Comparison of ENCODE assay signal across 8 cellular contexts in genomic region chr1:23367791-23368561, GRCh38. TPM values are rescaled to one million over a fixed set of nuclear protein-coding genes. Genes with fewer than 3 reads are reported as not detected.
DNase-seq lines count a peak whose midpoint lies in the region; ATAC-seq, FAIRE-seq and TF ChIP-seq lines count a peak whose summit lies in the region.

No MANE protein-coding gene starts in this region.

- FAIRE-seq in G401.6 (lab: Jason Lieb, UNC): peak; percentile 98

- ATAC-seq in stimulated activated naive CD8-positive, alpha-beta T cell treated with anti-CD3 and anti-CD28 coated beads, Interleukin-15, amount 100 ng/mL, for 72 hours: peak; percentile 96

- H3K4me1 ChIP-seq in MM.1S (ENCODE audit: low read length): no peaks in the 10 kb centered on the region

- H3K27me3 ChIP-seq in MM.1S (replicated peaks; ENCODE audit: insufficient read depth, low read length) (no peaks in the 10 kb centered on the region), neural cell (ENCODE audit: insufficient read depth, low read depth, low read length) (no peaks in the 10 kb centered on the region)

- H3K27me3 Mint-ChIP-seq in stimulated activated naive CD8-positive, alpha-beta T cell treated with anti-CD3 and anti-CD28 coated beads, Interleukin-15, amount 100 ng/mL, for 72 hours: no peaks in the 10 kb centered on the region

- H3K27ac Mint-ChIP-seq in stimulated activated naive CD8-positive, alpha-beta T cell treated with anti-CD3 and anti-CD28 coated beads, Interleukin-15, amount 100 ng/mL, for 72 hours: peak overlapping the region; percentile 98

- TF ChIP-seq RAD21 in neural cell (conservative IDR thresholded peaks at IDR 0.05): peak; percentile 42

- H3K4me2 ChIP-seq in MM.1S (ENCODE audit: low read depth, low read length): peak overlapping the region; percentile 94
- peak overlapping the region; percentile 87 for H3K4me2 ChIP-seq in neural cell (ENCODE audit: low read length)

- H3K36me3 ChIP-seq in MM.1S (replicated peaks; ENCODE audit: insufficient read depth, low read length) (peaks cover under 1% of the 10 kb centered on the region; the same call in 1 of the 2 replicates), neural cell (ENCODE audit: insufficient read depth, low read length) (peaks cover 9% of the 10 kb centered on the region)

- 0 out of 2 replicates have a peak, but pooled peaks cover 5% of the 10 kb centered on the region for H3K79me2 ChIP-seq in MM.1S (ENCODE audit: low read length)
- H3K79me2 ChIP-seq in neural cell (replicated peaks; ENCODE audit: insufficient read depth, low read length): peaks cover 12% of the 10 kb centered on the region

- H3K9me3 ChIP-seq in MM.1S (replicated peaks; ENCODE audit: insufficient read depth, low read length): no peaks in the 10 kb centered on the region
- peaks cover under 1% of the 10 kb centered on the region for H3K9me3 ChIP-seq in neural cell (ENCODE audit: low read length)

- TF ChIP-seq CTCF in MM.1S (IDR thresholded peaks at IDR 0.05; ENCODE audit: low read length) (no peak), fibroblast of villous mesenchyme (IDR thresholded peaks at IDR 0.05; ENCODE audit: insufficient read depth, low read depth, low read length) (peak; percentile 8), neural cell (IDR thresholded peaks at IDR 0.05; ENCODE audit: poor library complexity, severe bottlenecking) (peak; percentile 47)

- no peaks in the 10 kb centered on the region for H3K9me2 ChIP-seq in MM.1S (replicated peaks; ENCODE audit: insufficient read depth, low read length)
- no peaks in the 10 kb centered on the region for H3K9me2 ChIP-seq in neural cell (ENCODE audit: insufficient read depth, low read length)

- H4K20me1 ChIP-seq in MM.1S (ENCODE audit: insufficient read depth, low read length) (no peaks in the 10 kb centered on the region), neural cell (ENCODE audit: insufficient read depth) (no peaks in the 10 kb centered on the region)

- H2AFZ ChIP-seq in MM.1S (ENCODE audit: low read length): peak overlapping the region; percentile 100
- peak overlapping the region; percentile 90 for H2AFZ ChIP-seq in neural cell (ENCODE audit: low read depth, low read length)

- peaks cover 47% of the 10 kb centered on the region for H3K4me1 Mint-ChIP-seq in stimulated activated naive CD8-positive, alpha-beta T cell treated with anti-CD3 and anti-CD28 coated beads, Interleukin-15, amount 100 ng/mL, for 72 hours

- H3K4me3 ChIP-seq in MM.1S (ENCODE audit: low read length) (peak overlapping the region; percentile 97), fibroblast of villous mesenchyme (ENCODE audit: low read depth, low read length) (peak overlapping the region; percentile 81), neural cell (ENCODE audit: low read length) (peak overlapping the region; percentile 93)

- H3K9ac ChIP-seq in MM.1S (ENCODE audit: low read length): peak overlapping the region; percentile 79
- peak overlapping the region; percentile 91 for H3K9ac ChIP-seq in neural cell (ENCODE audit: low read length)

- peak; percentile 99 for DNase-seq in HCEC 1CT
- peak; percentile 99 for DNase-seq in MM.1S
- DNase-seq in SHP77 treated with DMSO at 0.1 percent for 48 hours (lab: John Stamatoyannopoulos, UW): peak; percentile 97
- DNase-seq in activated gamma-delta T cell treated with Interleukin-2 at 50 U/mL for 16 hours: peak; percentile 97
- DNase-seq in fibroblast of villous mesenchyme (ENCODE audit: low read depth): peak; percentile 99
- peak; percentile 97 to 99 for DNase-seq in stimulated activated naive CD8-positive, alpha-beta T cell treated with anti-CD3 and anti-CD28 coated beads, Interleukin-15, amount 100 ng/mL, for 72 hours

- H3K27ac ChIP-seq in MM.1S (ENCODE audit: low read length) (peak overlapping the region; percentile 62; the same call in 1 of the 2 replicates), neural cell (ENCODE audit: low read length) (peak overlapping the region; percentile 93)

- H3K4me3 Mint-ChIP-seq in stimulated activated naive CD8-positive, alpha-beta T cell treated with anti-CD3 and anti-CD28 coated beads, Interleukin-15, amount 100 ng/mL, for 72 hours: peak overlapping the region; percentile 98

- H3F3A ChIP-seq in MM.1S (ENCODE audit: insufficient read depth, low read length) (no peaks in the 10 kb centered on the region), neural cell (ENCODE audit: insufficient read depth, low read length, poor library complexity, severe bottlenecking) (peaks cover 19% of the 10 kb centered on the region)

- TF ChIP-seq EP300 in neural cell (conservative IDR thresholded peaks at IDR 0.05; ENCODE audit: poor library complexity, severe bottlenecking): no peak

- H3K9me3 Mint-ChIP-seq in stimulated activated naive CD8-positive, alpha-beta T cell treated with anti-CD3 and anti-CD28 coated beads, Interleukin-15, amount 100 ng/mL, for 72 hours: peaks cover 3 to 16% of the 10 kb centered on the region in 2 donors

TF ChIP-seq in neural cell, 6 proteins besides CTCF, POLR2A, EP300 and RAD21:
- TF ChIP-seq REST (IDR thresholded peaks at IDR 0.05; ENCODE audit: borderline replicate concordance) (peak; percentile 34), SMC3 (conservative IDR thresholded peaks at IDR 0.05; ENCODE audit: poor library complexity) (no peak), TAF1 (IDR thresholded peaks at IDR 0.05; ENCODE audit: low read depth) (peak; percentile 46), EZH2 (IDR thresholded peaks at IDR 0.05; ENCODE audit: borderline replicate concordance, insufficient read depth, low read length, poor library complexity, severe bottlenecking) (no peak), POLR2AphosphoS5 (IDR thresholded peaks at IDR 0.05) (peak; percentile 90), MXI1 (conservative IDR thresholded peaks at IDR 0.05; ENCODE audit: poor library complexity, severe bottlenecking) (peak; percentile 45)

RNA-seq across cellular contexts. Expression of gene ZNF436, which starts 1.7 kb away (rescaled TPM):
- total RNA-seq in fibroblast of villous mesenchyme: 19.6 and 24.6 TPM in 2 replicates
- polyA plus RNA-seq in neural cell: 27.1 and 30.8 TPM in 2 replicates
- 90.4 and 91.5 TPM in 2 replicates for polyA minus RNA-seq in neural cell

RNA-seq across cellular contexts. Expression of gene HNRNPR, which starts 23.9 kb away (rescaled TPM):
- total RNA-seq in fibroblast of villous mesenchyme: 80.5 and 119 TPM in 2 replicates
- 295 and 345 TPM in 2 replicates for polyA plus RNA-seq in neural cell
- 209 and 248 TPM in 2 replicates for polyA minus RNA-seq in neural cell

RNA-seq across cellular contexts. Expression of gene TCEA3, which starts 56.6 kb away (rescaled TPM):
- 8.6 and 11.3 TPM in 2 replicates for total RNA-seq in fibroblast of villous mesenchyme
- polyA plus RNA-seq in neural cell: 0.70 TPM in 1 of 2 replicates, not detected in the other
- polyA minus RNA-seq in neural cell: 1.2 and 1.4 TPM in 2 replicates

Comparison
In these comparisons a context has a peak if more than half of its experiments do, and no peak if none do; other contexts are left out.
1. Peak in every context shown above with its lines: DNase-seq, ATAC-seq, H3K4me3 ChIP-seq and H3K27ac ChIP-seq.